ENCODE assay signal across 14 cellular contexts in the genomic region with DNA sequence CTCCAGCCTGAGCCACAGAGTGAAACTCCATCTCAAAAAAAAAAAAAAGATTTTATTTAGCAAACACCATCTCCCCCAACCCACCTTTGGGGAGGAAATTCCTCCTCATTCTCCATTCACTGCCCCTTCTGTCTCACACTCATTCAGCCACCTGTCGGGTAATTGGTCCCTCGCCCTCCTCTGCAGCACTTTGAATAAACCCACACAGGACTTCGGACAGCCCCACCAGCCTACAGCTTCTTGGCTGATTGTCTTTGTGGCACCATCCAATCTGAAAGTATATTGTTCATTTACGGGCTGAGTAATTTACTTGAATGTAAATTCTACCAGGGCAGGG. TPM values are rescaled to one million over a fixed set of nuclear protein-coding genes. Genes with fewer than 3 reads are reported as not detected.
DNase-seq lines count a peak whose midpoint lies in the region; ATAC-seq and TF ChIP-seq lines count a peak whose summit lies in the region.
"Had no signal": no experiment of that assay in that cellular context is flagged by ENCODE, and none has a peak within 500 bp of the region (broad histone marks: within the 10 kb centered on the region; RNA-seq: fewer than 3 reads in every experiment).

No MANE protein-coding gene starts in this region.

- ATAC-seq in HG03139 (IDR thresholded peaks at IDR 0.05; ENCODE audit: unreplicated experiment) (no peak), HG03095 (IDR thresholded peaks at IDR 0.05; ENCODE audit: unreplicated experiment) (no peak)

- no peak for TF ChIP-seq EP300 in transverse colon (IDR thresholded peaks at IDR 0.05; ENCODE audit: low read depth)

- no peaks in the 10 kb centered on the region for H3K9me3 ChIP-seq in iPS-20b (ENCODE audit: insufficient read depth, low read depth, low read length)
- H3K9me3 ChIP-seq in transverse colon, result no peaks in the 10 kb centered on the region
- H3K9me3 ChIP-seq: gastrocnemius medialis, SK-N-SH, thoracic aorta had no signal

- 24% methylated on average over 4 of the region's 4 CpGs for WGBS in transverse colon (ENCODE audit: low coverage in 1 of 2), 2 donors

- in situ Hi-C loops in transverse colon (cut with MboI; ENCODE audit: low pct_ligation_motif_present in 1 of 4, low pct_unique_long_range_greater_than_20kb in 1 of 4, low sequenced_read_pairs in 3 of 4), result no loop called here

- POLR2A ChIA-PET in RWPE1 (lab: Yijun Ruan, JAX; ENCODE audit: low non-redundant PET), result no interaction called here

- H3K27ac ChIP-seq in RWPE1, result peak overlapping the region; percentile 26; the same call in 1 of the 2 replicates
- H3K27ac ChIP-seq in iPS-20b (ENCODE audit: low read length), result peak overlapping the region; percentile 59
- H3K27ac ChIP-seq in transverse colon, result peak overlapping the region; percentile 58 to 76 (median 68)
- H3K27ac ChIP-seq: gastrocnemius medialis, thoracic aorta had no signal

- H3K27me3 ChIP-seq in iPS-20b (ENCODE audit: insufficient read depth, low read length) (no peaks in the 10 kb centered on the region; the same call in 1 of the 2 replicates), transverse colon (no peaks in the 10 kb centered on the region)
- H3K27me3 ChIP-seq: gastrocnemius medialis had no signal

- CTCF ChIA-PET in RWPE1 (lab: Yijun Ruan, JAX), result interaction anchor here (1.8 kb wide), 1 partner anchor 9 kb away, joined by 9 read pairs; no protein-coding TSS in a partner anchor

- DNase-seq in NCI-H526 (lab: John Stamatoyannopoulos, UW) (peak; percentile 60 to 66), NCI-H526 treated with DMSO at 0.1 percent for 48 hours (lab: John Stamatoyannopoulos, UW) (no peak), RWPE1 (ENCODE audit: low spot score) (no peak), transverse colon (no peak), DMS 273 (lab: John Stamatoyannopoulos, UW; ENCODE audit: unreplicated experiment) (no peak)
- DNase-seq: activated naive CD4-positive, alpha-beta T cell treated with anti-CD3 and anti-CD28 coated beads for 36 hours; central memory CD4-positive, alpha-beta T cell; gastrocnemius medialis; SK-N-SH had no signal

- peak overlapping the region; percentile 21; the same call in 1 of the 2 replicates for H3K9ac ChIP-seq in iPS-20b (ENCODE audit: low read depth, low read length)
- H3K9ac ChIP-seq: SK-N-SH had no signal

- intact Hi-C loops in transverse colon (cut with DNase I; ENCODE audit: low total_unique reads), result no loop called here

- H3K4me1 ChIP-seq in iPS-20b (ENCODE audit: insufficient read depth, low read length), result peaks cover 5% of the 10 kb centered on the region; the same call in 1 of the 2 replicates
- H3K4me1 ChIP-seq in transverse colon, result peaks cover 0 to 26% (median 9%) of the 10 kb centered on the region in 4 donors

- H3K36me3 ChIP-seq in iPS-20b (ENCODE audit: insufficient read depth, low read depth, low read length) (no peaks in the 10 kb centered on the region), transverse colon (no peaks in the 10 kb centered on the region)
- H3K36me3 ChIP-seq: gastrocnemius medialis, thoracic aorta had no signal

- H3K4me3 ChIP-seq in iPS-20b (ENCODE audit: low read length) (peak overlapping the region; percentile 27; the same call in 1 of the 2 replicates), transverse colon (peak overlapping the region in 1 of 4 donors; percentile 1)
- H3K4me3 ChIP-seq: gastrocnemius medialis, thoracic aorta had no signal

- no peak for TF ChIP-seq POLR2A in transverse colon (IDR thresholded peaks at IDR 0.05)

- TF ChIP-seq CTCF in RWPE1 (conservative IDR thresholded peaks at IDR 0.05; ENCODE audit: low read depth), result no peak
- TF ChIP-seq CTCF in transverse colon (IDR thresholded peaks at IDR 0.05), result no peak

RNA-seq across cellular contexts. Expression of a gene that starts 7.5 kb away (rescaled TPM):
- total RNA-seq in transverse colon, result 100 to 1,000 TPM in 1 of 4 donors, 10 to 100 TPM in 3; 60.1 to 142 (median 73.8) TPM

RNA-seq across cellular contexts. Expression of a gene that starts 21.3 kb away (rescaled TPM):
- 10 to 100 TPM in 2 of 4 donors, 1 to 10 TPM in 1, not detected in 1; 1.3 to 43.4 (median 17.2) TPM for total RNA-seq in transverse colon
- total RNA-seq: activated naive CD4-positive, alpha-beta T cell treated with anti-CD3 and anti-CD28 coated beads for 36 hours; gastrocnemius medialis; posterior vena cava; thoracic aorta had no signal

RNA-seq across cellular contexts. Expression of a gene that starts 38.3 kb away (rescaled TPM):
- 100 to 1,000 TPM in 2 of 4 donors, 10 to 100 TPM in 2; 53.1 to 158 (median 84.7) TPM for total RNA-seq in transverse colon

RNA-seq across cellular contexts. Expression of a gene that starts 40.9 kb away (rescaled TPM):
- 10 to 100 TPM; 27.3 to 52.9 (median 28.9) TPM for total RNA-seq in transverse colon

RNA-seq across cellular contexts. Expression of a gene that starts 57.4 kb away (rescaled TPM):
- total RNA-seq in transverse colon, result 100 to 1,000 TPM in 1 of 4 donors, 10 to 100 TPM in 3; 28.9 to 126 (median 50.7) TPM

Comparison
In these comparisons a context has a peak if more than half of its experiments do, and no peak if none do; other contexts are left out.
1. DNase-seq: peak in NCI-H526 (2 of 2); none in NCI-H526 treated with DMSO at 0.1 percent for 48 hours (single experiment), RWPE1 (single experiment), transverse colon (single experiment) and DMS 273 (single experiment).
2. Peak in every context shown above with its lines, with median percentiles within 50 percentile points of each other: H3K27ac ChIP-seq.